19 cellular contexts compared by ENCODE assay signal in genomic region chr5:150530992-150531588, GRCh38. TPM values are rescaled to one million over a fixed set of nuclear protein-coding genes. Genes with fewer than 3 reads are reported as not detected.
DNase-seq lines count a peak whose midpoint lies in the region; ATAC-seq, FAIRE-seq and TF ChIP-seq lines count a peak whose summit lies in the region.
"Had no signal": no experiment of that assay in that cellular context is flagged by ENCODE, and none has a peak within 500 bp of the region (broad histone marks: within the 10 kb centered on the region; RNA-seq: fewer than 3 reads in every experiment).

No MANE protein-coding gene starts in this region.

- H3K4me3 ChIP-seq in HepG2 (replicated peaks in 1 of 3; ENCODE audit: insufficient read depth in 1 of 3, low read depth in 2 of 3, low read length in 3 of 3) (no peak overlapping the region), right lobe of liver (no peak overlapping the region)
- H3K4me3 ChIP-seq: BLaER1 had no signal

- no peak overlapping the region for H3K4me2 ChIP-seq in HepG2 (ENCODE audit: low read depth, low read length)
- H3K4me2 ChIP-seq: BLaER1 had no signal

- H3K36me3 ChIP-seq in HepG2 (replicated peaks in 1 of 2; ENCODE audit: control insufficient read depth in 1 of 2, insufficient read depth in 2 of 2, low read length in 2 of 2) (peaks cover 38 to 73% of the 10 kb centered on the region in 2 experiments), right lobe of liver (peaks cover 13 to 76% (median 33%) of the 10 kb centered on the region in 4 donors)

- no peak for TF ChIP-seq CTCF in HepG2 (CRISPR knock-in tag; IDR thresholded peaks at IDR 0.05)
- no peak for TF ChIP-seq CTCF in right lobe of liver (IDR thresholded peaks at IDR 0.05)
- TF ChIP-seq CTCF in brain (conservative IDR thresholded peaks at IDR 0.05), result no peak

- no peaks in the 10 kb centered on the region for H3K27me3 Mint-ChIP-seq in brain

- TF ChIP-seq EP300 in HepG2 (IDR thresholded peaks at IDR 0.05; ENCODE audit: low read depth in 2 of 2, low read length in 2 of 2) (no peak), HepG2 (CRISPR knock-in tag; IDR thresholded peaks at IDR 0.05; ENCODE audit: borderline replicate concordance) (no peak)

- no peaks in the 10 kb centered on the region for H4K20me1 ChIP-seq in HepG2 (ENCODE audit: insufficient read depth, low read length)

- CTCF ChIA-PET in HepG2 (lab: Yijun Ruan, JAX; ENCODE audit: low intra/inter-chr PET ratio, low total read pairs), result no interaction called here

- ATAC-seq in HepG2 (no peak), right lobe of liver (no peak), esophagus mucosa (no peak), GM18873 (IDR thresholded peaks at IDR 0.05; ENCODE audit: low FRiP score, unreplicated experiment) (no peak), HG03378 (IDR thresholded peaks at IDR 0.05; ENCODE audit: unreplicated experiment) (no peak)

- H3K9ac ChIP-seq in HepG2 (ENCODE audit: insufficient read depth, low read depth, low read length), result no peak overlapping the region
- H3K9ac ChIP-seq: BLaER1 had no signal

- WGBS in HepG2 (ENCODE audit: low lambda C conversion rate), result 94% methylated on average over 9 of the region's 9 CpGs
- 92% methylated on average over 6 of the region's 9 CpGs for WGBS in right lobe of liver (ENCODE audit: insufficient coverage, low coverage, low lambda C conversion rate, missing lambda C conversion rate)

- DNase-seq in HepG2 (ENCODE audit: low spot score) (no peak), right lobe of liver (no peak), pons (ENCODE audit: low spot score) (peak; percentile 55), NCI-H1105 treated with DMSO at 0.1 percent for 48 hours (lab: John Stamatoyannopoulos, UW) (no peak)
- DNase-seq: 8988T; CD4-positive, alpha-beta memory T cell; DMS153; DMS79; GDM1; HCEC 1CT; HFFc6 had no signal

- no peak for TF ChIP-seq RAD21 in HepG2 (CRISPR knock-in tag; IDR thresholded peaks at IDR 0.05)

- peaks cover 35% of the 10 kb centered on the region for H3K36me3 Mint-ChIP-seq in brain
- H3K36me3 Mint-ChIP-seq: CD4-positive, alpha-beta memory T cell had no signal

- peaks cover 7% of the 10 kb centered on the region for H3K79me2 ChIP-seq in HepG2 (ENCODE audit: insufficient read depth, low read length)

- POLR2A ChIA-PET in HepG2 (lab: Yijun Ruan, JAX), result interaction anchor here (3.3 kb wide), 1 partner anchor 11 kb away, joined by 14 read pairs; no protein-coding TSS in a partner anchor

- H3K9me3 ChIP-seq in HepG2 (ENCODE audit: low read length) (no peaks in the 10 kb centered on the region), right lobe of liver (no peaks in the 10 kb centered on the region)
- H3K9me3 ChIP-seq: BLaER1 had no signal

- H3K27me3 ChIP-seq in HepG2 (ENCODE audit: control insufficient read depth in 1 of 2, insufficient read depth in 2 of 2, low read length in 2 of 2) (no peaks in the 10 kb centered on the region), right lobe of liver (no peaks in the 10 kb centered on the region)
- H3K27me3 ChIP-seq: BLaER1 had no signal

- intact Hi-C loops in HepG2 (cut with micrococcal nuclease; ENCODE audit: unreplicated experiment) (no loop called here), right lobe of liver (cut with DNase I) (no loop called here)

- H3K4me1 ChIP-seq in HepG2 (ENCODE audit: insufficient read depth, low read length) (peaks cover 16% of the 10 kb centered on the region), right lobe of liver (peaks cover 0 to 17% (median 4%) of the 10 kb centered on the region in 4 donors)
- H3K4me1 ChIP-seq: BLaER1 had no signal

- peak overlapping the region; percentile 29 to 95 (median 79) for H3K27ac Mint-ChIP-seq in brain
- H3K27ac Mint-ChIP-seq: CD4-positive, alpha-beta memory T cell; HFFc6 had no signal

- peaks cover 34% of the 10 kb centered on the region for H3K4me1 Mint-ChIP-seq in brain
- H3K4me1 Mint-ChIP-seq: CD14-positive monocyte; CD4-positive, alpha-beta memory T cell had no signal

- no TSS peak for BruUV-seq in HepG2 (replicated peaks; lab: Mats Ljungman, UMichigan)

- H3K27ac ChIP-seq in HepG2 (ENCODE audit: extremely low read length, insufficient read depth, low read length) (no peak overlapping the region), right lobe of liver (no peak overlapping the region)
- H3K27ac ChIP-seq: BLaER1 had no signal

- no peak overlapping the region for H2AFZ ChIP-seq in HepG2 (ENCODE audit: low read length)

- H3K9me3 Mint-ChIP-seq in brain, result no peaks in the 10 kb centered on the region
- H3K9me3 Mint-ChIP-seq: CD4-positive, alpha-beta memory T cell; HFFc6 had no signal

- TF ChIP-seq POLR2A in HepG2 (IDR thresholded peaks at IDR 0.05; ENCODE audit: insufficient read depth in 1 of 2, low read depth in 2 of 2, low read length in 2 of 2), result no peak
- TF ChIP-seq POLR2A in right lobe of liver (IDR thresholded peaks at IDR 0.05), result no peak

- no peak for FAIRE-seq in HepG2 (lab: Jason Lieb, UNC)
- FAIRE-seq: GM12892, GM18507 had no signal

- in situ Hi-C loops in HepG2 (cut with HindIII; ENCODE audit: extremely low pct_ligation_motif_present, low pct_unique_long_range_greater_than_20kb), result no loop called here

- H3K4me3 Mint-ChIP-seq in brain, result no peak overlapping the region
- H3K4me3 Mint-ChIP-seq: CD14-positive monocyte; CD4-positive, alpha-beta memory T cell; HFFc6 had no signal

TF ChIP-seq in HepG2, 621 proteins besides CTCF, POLR2A, EP300 and RAD21:
- no peak for TF ChIP-seq PRDM4 (CRISPR knock-in tag; IDR thresholded peaks at IDR 0.05; ENCODE audit: borderline replicate concordance)
- TF ChIP-seq RELA (CRISPR knock-in tag; IDR thresholded peaks at IDR 0.05), result no peak
- 0 out of 2 replicates have a peak, but pooled peaks have one; percentile 24 for TF ChIP-seq ZNF629 (CRISPR knock-in tag; conservative IDR thresholded peaks at IDR 0.05)
- TF ChIP-seq ZNF703 (CRISPR knock-in tag; IDR thresholded peaks at IDR 0.05; ENCODE audit: borderline replicate concordance), result no peak
- peak; percentile 29; the same call in 1 of the 2 replicates for TF ChIP-seq ZNF768 (CRISPR knock-in tag; IDR thresholded peaks at IDR 0.05)

RNA-seq across cellular contexts. Expression of gene NDST1, which starts 23.2 kb away (rescaled TPM):
- 22.1 and 26.2 TPM in 2 replicates for total RNA-seq in HepG2 (2016; rRNA removed; fragmentation: Illumina TruSeq; extraction: Trizol)
- 6.5 and 8.8 TPM in 2 replicates for total RNA-seq in HepG2 (2016; cell fraction: cytosol; rRNA removed; fragmentation: Illumina TruSeq; extraction: Trizol; ENCODE audit: low read depth)
- 19.6 and 25.2 TPM in 2 replicates for total RNA-seq in HepG2 (2016; cell fraction: insoluble cytoplasmic fraction; rRNA removed; fragmentation: Illumina TruSeq; extraction: Trizol)
- total RNA-seq in HepG2 (2016; cell fraction: membrane; rRNA removed; fragmentation: Illumina TruSeq; extraction: Trizol), result 16.4 and 18.4 TPM in 2 replicates
- total RNA-seq in HepG2 (2016; cell fraction: nucleus; rRNA removed; fragmentation: Illumina TruSeq; extraction: Trizol), result 25.2 and 29.3 TPM in 2 replicates
- 23.8 and 35.0 TPM in 2 replicates for polyA plus RNA-seq in HepG2 (2011; rRNA removed)
- polyA plus RNA-seq in HepG2 (2011; cell fraction: cytosol; rRNA removed), result 18.9 and 20.3 TPM in 2 replicates
- 67.6 and 71.1 TPM in 2 replicates for polyA plus RNA-seq in HepG2 (2011; cell fraction: nucleus; rRNA removed)
- polyA plus RNA-seq in HepG2 (2012), result 36.0 and 40.8 TPM in 2 replicates
- polyA plus RNA-seq in HepG2 (2016; cell fraction: cytosol; fragmentation: Illumina TruSeq; extraction: Trizol; ENCODE audit: low read depth), result 2.7 and 3.1 TPM in 2 replicates
- polyA plus RNA-seq in HepG2 (2016; cell fraction: insoluble cytoplasmic fraction; fragmentation: Illumina TruSeq; extraction: Trizol; ENCODE audit: low read depth), result 15.4 and 18.3 TPM in 2 replicates
- 7.8 TPM in 2 replicates for polyA plus RNA-seq in HepG2 (2016; cell fraction: membrane; fragmentation: Illumina TruSeq; extraction: Trizol; ENCODE audit: low read depth)
- 29.1 and 30.9 TPM in 2 replicates for polyA plus RNA-seq in HepG2 (2016; cell fraction: nucleus; fragmentation: Illumina TruSeq; extraction: Trizol; ENCODE audit: insufficient read depth, low read depth)
- 12.5 and 73.9 TPM in 2 replicates for polyA minus RNA-seq in HepG2 (2011; rRNA and poly(A)+ RNA removed; ENCODE audit: low replicate concordance)
- 20.8 and 29.5 TPM in 2 replicates for polyA minus RNA-seq in HepG2 (2011; cell fraction: cytosol; rRNA and poly(A)+ RNA removed)
- polyA minus RNA-seq in HepG2 (2011; cell fraction: nucleus; rRNA and poly(A)+ RNA removed), result 55.1 and 55.2 TPM in 2 replicates
- total RNA-seq in right lobe of liver, result 10 to 100 TPM; 38.1 to 97.5 (median 76.0) TPM
- 40.0 TPM for polyA plus RNA-seq in brain (ENCODE audit: insufficient read depth, low read depth, low replicate concordance)
- 112 TPM for total RNA-seq in esophagus mucosa
